ENCODE assay signal across 8 cellular contexts in the genomic region with DNA sequence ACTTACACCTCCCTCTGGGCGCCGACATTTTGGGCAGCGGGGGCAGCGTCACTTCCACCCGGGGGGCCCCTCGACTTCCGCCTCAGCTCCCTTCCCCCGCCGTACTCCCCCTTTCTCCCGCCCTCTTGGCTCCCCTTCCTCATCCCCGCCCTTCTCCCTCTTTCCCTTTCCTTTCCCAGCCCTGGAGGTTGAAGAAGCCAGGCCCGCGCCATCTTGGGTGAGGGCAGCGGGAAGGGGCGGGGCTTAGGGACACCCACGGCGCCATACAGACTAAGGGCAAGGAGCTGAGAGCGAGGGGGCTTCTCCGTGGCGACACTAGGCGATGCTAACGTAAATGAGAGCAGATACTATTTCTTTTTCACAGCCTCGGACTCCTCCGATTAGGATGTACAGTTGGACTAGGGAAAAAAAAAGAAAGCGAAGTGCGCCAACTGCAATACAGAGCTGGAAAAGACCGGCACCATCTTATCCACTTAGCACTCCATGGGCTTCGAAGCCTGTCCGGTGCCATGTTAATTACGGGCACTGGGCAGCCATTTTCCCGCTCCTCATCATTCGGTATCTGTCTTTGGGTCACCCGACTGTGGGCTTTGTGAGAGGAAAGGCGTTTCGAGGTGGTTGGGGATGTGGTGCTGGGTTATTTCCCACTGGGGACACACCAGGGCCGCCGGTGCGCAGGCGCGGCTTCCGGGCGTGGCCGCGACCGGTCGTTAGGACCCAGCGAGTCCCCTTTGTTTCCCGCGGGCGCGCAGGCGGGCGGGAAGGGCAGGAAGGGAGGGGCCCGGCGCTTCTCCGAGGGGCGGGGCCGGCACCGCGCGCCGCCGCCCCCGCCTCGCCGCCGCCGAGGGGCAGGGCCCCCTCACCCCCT. TPM values are rescaled to one million over a fixed set of nuclear protein-coding genes. Genes with fewer than 3 reads are reported as not detected.
DNase-seq lines count a peak whose midpoint lies in the region; ATAC-seq, FAIRE-seq and TF ChIP-seq lines count a peak whose summit lies in the region.

A gene with protein sequence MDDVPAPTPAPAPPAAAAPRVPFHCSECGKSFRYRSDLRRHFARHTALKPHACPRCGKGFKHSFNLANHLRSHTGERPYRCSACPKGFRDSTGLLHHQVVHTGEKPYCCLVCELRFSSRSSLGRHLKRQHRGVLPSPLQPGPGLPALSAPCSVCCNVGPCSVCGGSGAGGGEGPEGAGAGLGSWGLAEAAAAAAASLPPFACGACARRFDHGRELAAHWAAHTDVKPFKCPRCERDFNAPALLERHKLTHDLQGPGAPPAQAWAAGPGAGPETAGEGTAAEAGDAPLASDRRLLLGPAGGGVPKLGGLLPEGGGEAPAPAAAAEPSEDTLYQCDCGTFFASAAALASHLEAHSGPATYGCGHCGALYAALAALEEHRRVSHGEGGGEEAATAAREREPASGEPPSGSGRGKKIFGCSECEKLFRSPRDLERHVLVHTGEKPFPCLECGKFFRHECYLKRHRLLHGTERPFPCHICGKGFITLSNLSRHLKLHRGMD (minus strand): TSS at position 50 of the 868 bp plus-strand sequence. CDS start 1,652 bp downstream, outside the sequence.
A gene with protein sequence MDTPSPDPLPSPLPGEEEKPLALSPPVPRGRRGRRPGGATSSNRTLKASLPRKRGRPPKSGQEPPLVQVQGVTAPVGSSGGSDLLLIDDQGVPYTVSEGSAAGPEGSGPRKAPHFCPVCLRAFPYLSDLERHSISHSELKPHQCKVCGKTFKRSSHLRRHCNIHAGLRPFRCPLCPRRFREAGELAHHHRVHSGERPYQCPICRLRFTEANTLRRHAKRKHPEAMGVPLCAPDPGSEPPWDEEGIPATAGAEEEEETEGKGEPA (plus strand): TSS at position 821 of the 868 bp plus-strand sequence. CDS start 1,825 bp downstream, outside the sequence.

- H3K9me3 ChIP-seq in OCI-LY1 (ENCODE audit: low read length) = no peaks in the 10 kb centered on the region

- no peaks in the 10 kb centered on the region for H3K27me3 ChIP-seq in OCI-LY1 (ENCODE audit: insufficient read depth, low read length)

- no peaks in the 10 kb centered on the region for H3K9me2 ChIP-seq in OCI-LY1 (ENCODE audit: low read depth, low read length)

- peak within 1 kb of the TSS; percentile 67 for H3K4me3 ChIP-seq in OCI-LY1 (ENCODE audit: low read depth, low read length, poor library complexity, severe bottlenecking)

- peak within 1 kb of the TSS; percentile 83 for H3K9ac ChIP-seq in OCI-LY1 (ENCODE audit: low read length)

- DNase-seq in Caki2 (ENCODE audit: low read depth) = peak; percentile 100
- DNase-seq in HuH-7 (ENCODE audit: low spot score) = peak; percentile 92
- DNase-seq in activated CD8-positive, alpha-beta memory T cell treated with anti-CD3 and anti-CD28 coated beads, Interleukin-2, amount 50 U/mL, for 24 hours (ENCODE audit: extremely low read depth) = peak; percentile 94
- DNase-seq in midbrain (lab: John Stamatoyannopoulos, UW) = peak; percentile 99
- DNase-seq in stimulated activated CD8-positive, alpha-beta memory T cell treated with anti-CD3 and anti-CD28 coated beads, Interleukin-15, amount 100 ng/mL, for 48 hours (ENCODE audit: low read depth in 2 of 2) = peak; percentile 92 to 94

- H3K36me3 ChIP-seq in OCI-LY1 (ENCODE audit: insufficient read depth, low read length) = peaks cover 18% of the 10 kb centered on the region

- peak within 1 kb of the TSS; percentile 93 for H3K27ac ChIP-seq in OCI-LY1 (ENCODE audit: low read depth, low read length, poor library complexity, severe bottlenecking)

- H4K20me1 ChIP-seq in OCI-LY1 (ENCODE audit: insufficient read depth, low read length) = no peaks in the 10 kb centered on the region

- no peaks in the 10 kb centered on the region for H3K79me2 ChIP-seq in OCI-LY1 (ENCODE audit: insufficient read depth, low read length)

- FAIRE-seq in endometrium (lab: Jason Lieb, UNC) = peak; percentile 83

- H3F3A ChIP-seq in OCI-LY1 (ENCODE audit: insufficient read depth, low read length) = no peaks in the 10 kb centered on the region; the same call in 1 of the 2 replicates

- TF ChIP-seq CTCF in OCI-LY1 (IDR thresholded peaks at IDR 0.05; ENCODE audit: low read length) = no peak

- peak; percentile 45 for ATAC-seq in GM21447 (IDR thresholded peaks at IDR 0.05; ENCODE audit: unreplicated experiment)

- in situ Hi-C loops in Caki2 (cut with HindIII; ENCODE audit: low pct_unique_long_range_greater_than_20kb, low sequenced_read_pairs) = no loop called here

- H3K4me2 ChIP-seq in OCI-LY1 (ENCODE audit: low read length) = peak within 1 kb of the TSS; percentile 88

- peaks cover 15% of the 10 kb centered on the region for H3K4me1 ChIP-seq in OCI-LY1 (ENCODE audit: insufficient read depth, low read length, severe bottlenecking)

- 0 out of 2 replicates have a peak within 1 kb of the TSS, but pooled peaks have one; percentile 31 for H2AFZ ChIP-seq in OCI-LY1 (ENCODE audit: low read length)

RNA-seq across cellular contexts. Expression of the first gene that starts in this region (rescaled TPM):
- total RNA-seq in Caki2 (2014; rRNA removed; shearing (Covaris generic); ENCODE audit: low replicate concordance) = 12.3 and 13.4 TPM in 2 replicates

RNA-seq across cellular contexts. Expression of the second gene that starts in this region (rescaled TPM):
- 15.5 and 31.0 TPM in 2 replicates for total RNA-seq in Caki2 (2014; rRNA removed; shearing (Covaris generic); ENCODE audit: low replicate concordance)

Comparison
In these comparisons a context has a peak if more than half of its experiments do, and no peak if none do; other contexts are left out.
1. Peak in every context shown above with its lines: DNase-seq, ATAC-seq, H3K4me3 ChIP-seq and H3K27ac ChIP-seq.